ENCODE assay signal across 8 cellular contexts in genomic region chr3:183178833-183179549, GRCh38. TPM values are rescaled to one million over a fixed set of nuclear protein-coding genes. Genes with fewer than 3 reads are reported as not detected.
DNase-seq lines count a peak whose midpoint lies in the region; TF ChIP-seq lines count a peak whose summit lies in the region.

No MANE protein-coding gene starts in this region.

- peak overlapping the region; percentile 1 for H2BK15ac ChIP-seq in neuronal stem cell (ENCODE audit: low read length)

- H3K27me3 ChIP-seq in neuronal stem cell (ENCODE audit: control insufficient read depth in 3 of 3, insufficient read depth in 3 of 3, low read depth in 1 of 3, low read length in 3 of 3) (peaks cover 0 to 72% (median 2%) of the 10 kb centered on the region in 3 experiments), transverse colon (peaks cover 68% of the 10 kb centered on the region)

- H3K36me3 ChIP-seq in neuronal stem cell (replicated peaks in 1 of 2; ENCODE audit: control insufficient read depth in 2 of 2, insufficient read depth in 2 of 2, low read length in 2 of 2) = no peaks in the 10 kb centered on the region
- no peaks in the 10 kb centered on the region for H3K36me3 ChIP-seq in transverse colon

- peak overlapping the region; percentile 93 for H3K4me2 ChIP-seq in neuronal stem cell (ENCODE audit: insufficient read depth, low read length, poor library complexity, severe bottlenecking)

- peak overlapping the region; percentile 79 for H3K4me3 Mint-ChIP-seq in activated T-helper 2 cell treated with anti-CD3 and anti-CD28 coated beads, Interferon-gamma antibody, Interleukin-2, Interleukin-4, amounts not matched to agents 10 μg/mL and 5 μg/mL and 100 μg/mL, durations not matched to agents 14 hours and 24 hours and 36 hours (ENCODE audit: low read depth)

- no peak overlapping the region for H2BK5ac ChIP-seq in neuronal stem cell (ENCODE audit: low read length)

- peaks cover 5 to 13% of the 10 kb centered on the region in 2 donors for H3K4me1 ChIP-seq in neuronal stem cell (ENCODE audit: control insufficient read depth in 2 of 2, insufficient read depth in 1 of 2, low read depth in 1 of 2, low read length in 2 of 2)
- H3K4me1 ChIP-seq in transverse colon = peaks cover 0 to 21% (median 17%) of the 10 kb centered on the region in 4 donors

- H2BK120ac ChIP-seq in neuronal stem cell (ENCODE audit: low read depth, low read length) = peak overlapping the region; percentile 92

- in situ Hi-C loops in transverse colon (cut with MboI; ENCODE audit: low pct_ligation_motif_present in 1 of 4, low pct_unique_long_range_greater_than_20kb in 1 of 4, low sequenced_read_pairs in 3 of 4) = no loop called here

- peak overlapping the region; percentile 80 for H3K23ac ChIP-seq in neuronal stem cell (ENCODE audit: low read depth, low read length, poor library complexity)

- no peak overlapping the region for H4K91ac ChIP-seq in neuronal stem cell (ENCODE audit: low read depth, low read length, poor library complexity)

- no peak overlapping the region for H3K27ac ChIP-seq in neuronal stem cell (replicated peaks; ENCODE audit: low read length)
- H3K27ac ChIP-seq in transverse colon = no peak overlapping the region

- no peaks in the 10 kb centered on the region for H3K79me1 ChIP-seq in neuronal stem cell (ENCODE audit: low read depth, low read length)

- H3K27ac Mint-ChIP-seq in activated T-helper 2 cell treated with anti-CD3 and anti-CD28 coated beads, Interferon-gamma antibody, Interleukin-2, Interleukin-4, amounts not matched to agents 10 μg/mL and 5 μg/mL and 100 μg/mL, durations not matched to agents 14 hours and 24 hours and 36 hours = no peak overlapping the region

- H2AK5ac ChIP-seq in neuronal stem cell (ENCODE audit: low read depth, low read length) = no peak overlapping the region

- peak overlapping the region; percentile 44 for H3K9ac ChIP-seq in neuronal stem cell (ENCODE audit: low read depth, low read length, poor library complexity)

- H3K36me3 Mint-ChIP-seq in activated T-helper 2 cell treated with anti-CD3 and anti-CD28 coated beads, Interferon-gamma antibody, Interleukin-2, Interleukin-4, amounts not matched to agents 10 μg/mL and 5 μg/mL and 100 μg/mL, durations not matched to agents 14 hours and 24 hours and 36 hours (ENCODE audit: low read depth) = no peaks in the 10 kb centered on the region

- H2AFZ ChIP-seq in neuronal stem cell (ENCODE audit: low read length) = peak overlapping the region; percentile 90

- WGBS in neuronal stem cell (ENCODE audit: extremely low coverage in 2 of 2, insufficient read length in 2 of 2, insufficient replicate concordance in 1 of 2), 2 donors = no CpG with 5 or more reads among the region's 68 CpGs
- 1% methylated on average over 46 of the region's 68 CpGs; no CpG with 5 or more reads in 1 of the 2 donors for WGBS in transverse colon (ENCODE audit: low coverage in 1 of 2), 2 donors

- H3K9me3 Mint-ChIP-seq in activated T-helper 2 cell treated with anti-CD3 and anti-CD28 coated beads, Interferon-gamma antibody, Interleukin-2, Interleukin-4, amounts not matched to agents 10 μg/mL and 5 μg/mL and 100 μg/mL, durations not matched to agents 14 hours and 24 hours and 36 hours = no peaks in the 10 kb centered on the region

- TF ChIP-seq EP300 in transverse colon (IDR thresholded peaks at IDR 0.05; ENCODE audit: low read depth) = no peak

- intact Hi-C loops in activated T-helper 2 cell treated with anti-CD3 and anti-CD28 coated beads, Interferon-gamma antibody, Interleukin-2, Interleukin-4, amounts not matched to agents 10 μg/mL and 5 μg/mL and 100 μg/mL, durations not matched to agents 14 hours and 24 hours and 36 hours (cut with micrococcal nuclease) = no loop called here
- intact Hi-C loops in transverse colon (cut with DNase I; ENCODE audit: low total_unique reads) = no loop called here

- peak; percentile 68 for DNase-seq in NCI-H82 (lab: John Stamatoyannopoulos, UW)
- DNase-seq in NCI-H82 treated with DMSO at 0.1 percent for 48 hours (lab: John Stamatoyannopoulos, UW; ENCODE audit: unreplicated experiment) = no peak
- DNase-seq in NB4 (ENCODE audit: low read depth) = peak; percentile 68
- DNase-seq in activated T-helper 2 cell treated with anti-CD3 and anti-CD28 coated beads, Interferon-gamma antibody, Interleukin-2, Interleukin-4, amounts not matched to agents 10 μg/mL and 5 μg/mL and 100 μg/mL, durations not matched to agents 14 hours and 24 hours and 36 hours (ENCODE audit: low spot score) = no peak
- peak; percentile 52 to 78 for DNase-seq in foreskin fibroblast
- peak; percentile 60 for DNase-seq in neuronal stem cell (ENCODE audit: low spot score)
- DNase-seq in transverse colon = peak; percentile 39
- DNase-seq in GF-D8 (lab: John Stamatoyannopoulos, UW) = no peak

- H4K8ac ChIP-seq in neuronal stem cell (ENCODE audit: low read depth, low read length) = no peak overlapping the region

- peaks cover 11% of the 10 kb centered on the region for H3K4me1 Mint-ChIP-seq in activated T-helper 2 cell treated with anti-CD3 and anti-CD28 coated beads, Interferon-gamma antibody, Interleukin-2, Interleukin-4, amounts not matched to agents 10 μg/mL and 5 μg/mL and 100 μg/mL, durations not matched to agents 14 hours and 24 hours and 36 hours (ENCODE audit: low read depth)

- TF ChIP-seq POLR2A in NB4 (IDR thresholded peaks at IDR 0.05; ENCODE audit: extremely low read depth, insufficient read length) (no peak), transverse colon (IDR thresholded peaks at IDR 0.05) (no peak)

- H2BK12ac ChIP-seq in neuronal stem cell (ENCODE audit: low read length) = peak overlapping the region; percentile 73

- H3K14ac ChIP-seq in neuronal stem cell (ENCODE audit: low read length) = no peak overlapping the region

- H3K4me3 ChIP-seq in NB4 (ENCODE audit: low read depth, low read length) = peak overlapping the region; percentile 46
- peak overlapping the region; percentile 42 to 60 for H3K4me3 ChIP-seq in foreskin fibroblast (ENCODE audit: low read depth in 1 of 2, low read length in 2 of 2)
- peak overlapping the region; percentile 34 to 88 for H3K4me3 ChIP-seq in neuronal stem cell (ENCODE audit: low read length in 2 of 2)
- H3K4me3 ChIP-seq in transverse colon = peak overlapping the region; percentile 6 to 57 (median 36)

- H3K9me3 ChIP-seq in neuronal stem cell (replicated peaks in 1 of 2; ENCODE audit: control insufficient read depth in 2 of 2, insufficient read depth in 1 of 2, low read depth in 1 of 2, low read length in 2 of 2) = no peaks in the 10 kb centered on the region
- no peaks in the 10 kb centered on the region for H3K9me3 ChIP-seq in transverse colon

- peak overlapping the region; percentile 93 for H3K18ac ChIP-seq in neuronal stem cell (ENCODE audit: low read length)

- no peak overlapping the region for H3K4ac ChIP-seq in neuronal stem cell (ENCODE audit: low read length)

- peaks cover 35% of the 10 kb centered on the region for H3K27me3 Mint-ChIP-seq in activated T-helper 2 cell treated with anti-CD3 and anti-CD28 coated beads, Interferon-gamma antibody, Interleukin-2, Interleukin-4, amounts not matched to agents 10 μg/mL and 5 μg/mL and 100 μg/mL, durations not matched to agents 14 hours and 24 hours and 36 hours (ENCODE audit: low read depth)

- TF ChIP-seq CTCF in NB4 (IDR thresholded peaks at IDR 0.05; ENCODE audit: low read depth, low read length) (peak; percentile 12), foreskin fibroblast (IDR thresholded peaks at IDR 0.05; ENCODE audit: low read depth, low read length) (no peak), transverse colon (IDR thresholded peaks at IDR 0.05) (no peak)

RNA-seq across cellular contexts. Expression of gene LAMP3, which starts 16.5 kb away (rescaled TPM):
- total RNA-seq in activated T-helper 2 cell treated with anti-CD3 and anti-CD28 coated beads, Interferon-gamma antibody, Interleukin-2, Interleukin-4, amounts not matched to agents 10 μg/mL and 5 μg/mL and 100 μg/mL, durations not matched to agents 14 hours and 24 hours and 36 hours = 3.4 and 3.8 TPM in 2 replicates
- 0.28 TPM for polyA plus RNA-seq in neuronal stem cell (2013, experiment 1 of 2)
- 0.44 TPM for polyA plus RNA-seq in neuronal stem cell (2013, experiment 2 of 2)
- 1 to 10 TPM in 1 of 4 donors, not detected in 3; 1.1 TPM for total RNA-seq in transverse colon

Comparison
In these comparisons a context has a peak if more than half of its experiments do, and no peak if none do; other contexts are left out.
1. DNase-seq: peak in NCI-H82 (single experiment), NB4 (single experiment), foreskin fibroblast (2 of 2), neuronal stem cell (single experiment) and transverse colon (single experiment); none in NCI-H82 treated with DMSO at 0.1 percent for 48 hours (single experiment), activated T-helper 2 cell treated with anti-CD3 and anti-CD28 coated beads, Interferon-gamma antibody, Interleukin-2, Interleukin-4, amounts not matched to agents 10 μg/mL and 5 μg/mL and 100 μg/mL, durations not matched to agents 14 hours and 24 hours and 36 hours (single experiment) and GF-D8 (single experiment).
2. Peak in every context shown above with its lines, with median percentiles within 50 percentile points of each other: H3K4me3 ChIP-seq.